In the genomic region with DNA sequence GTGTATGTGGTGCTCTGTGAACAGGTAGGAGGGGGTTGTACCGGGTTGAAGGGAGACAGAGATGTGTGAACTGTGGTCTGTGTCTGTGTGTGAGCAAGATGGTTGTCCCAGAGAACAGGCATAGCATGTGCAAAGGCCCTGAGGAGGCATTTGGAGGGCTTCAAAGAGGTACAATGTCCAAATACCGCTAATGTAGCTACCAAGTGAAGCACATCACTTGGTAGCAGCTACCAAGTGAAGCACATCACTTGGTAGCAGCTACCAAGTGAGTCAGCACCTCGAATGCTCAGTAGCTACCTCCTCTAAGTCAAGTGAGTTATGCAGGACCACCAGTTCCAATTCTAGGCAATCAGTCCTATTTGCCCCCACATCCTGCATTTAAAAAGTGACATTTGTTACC, we compare ENCODE assay signal across 14 cellular contexts.
DNase-seq lines count a peak whose midpoint lies in the region; ATAC-seq and TF ChIP-seq lines count a peak whose summit lies in the region.
"Had no signal": no experiment of that assay in that cellular context is flagged by ENCODE, and none has a peak within 500 bp of the region (broad histone marks: within the 10 kb centered on the region; RNA-seq: fewer than 3 reads in every experiment).

No MANE protein-coding gene starts in this region.

- H3K27ac ChIP-seq in cardiac muscle cell: peak overlapping the region; percentile 96
- no peak overlapping the region for H3K27ac ChIP-seq in right cardiac atrium (ENCODE audit: low read length)
- H3K27ac ChIP-seq in cingulate gyrus (ENCODE audit: low read depth, low read length): peak overlapping the region; percentile 60
- peak overlapping the region; percentile 70 for H3K27ac ChIP-seq in vagina
- H3K27ac ChIP-seq: KMS-11 had no signal

- peaks cover 4% of the 10 kb centered on the region for H3K9me3 Mint-ChIP-seq in nephron progenitor cell
- no peaks in the 10 kb centered on the region for H3K9me3 Mint-ChIP-seq in stimulated activated effector memory CD8-positive, alpha-beta T cell treated with anti-CD3 and anti-CD28 coated beads, Interleukin-12 subunit alpha, Interleukin-12 subunit beta, amount 100 ng/mL, for 72 hours

- no peak overlapping the region for H3K4me3 ChIP-seq in cardiac muscle cell
- H3K4me3 ChIP-seq in right cardiac atrium (ENCODE audit: low read length): no peak overlapping the region
- no peak overlapping the region for H3K4me3 ChIP-seq in vagina
- H3K4me3 ChIP-seq: PC-9 had no signal

- H3K36me3 ChIP-seq in cardiac muscle cell (no peaks in the 10 kb centered on the region), vagina (no peaks in the 10 kb centered on the region)

- peaks cover 70% of the 10 kb centered on the region for H3K4me1 Mint-ChIP-seq in nephron progenitor cell
- H3K4me1 Mint-ChIP-seq in stimulated activated effector memory CD8-positive, alpha-beta T cell treated with anti-CD3 and anti-CD28 coated beads, Interleukin-12 subunit alpha, Interleukin-12 subunit beta, amount 100 ng/mL, for 72 hours: peaks cover 19% of the 10 kb centered on the region

- H3K9me3 ChIP-seq in cardiac muscle cell (ENCODE audit: low read depth): no peaks in the 10 kb centered on the region
- no peaks in the 10 kb centered on the region for H3K9me3 ChIP-seq in right cardiac atrium (ENCODE audit: control insufficient read depth, low read length)
- no peaks in the 10 kb centered on the region for H3K9me3 ChIP-seq in vagina

- no peaks in the 10 kb centered on the region for H3K27me3 Mint-ChIP-seq in nephron progenitor cell (ENCODE audit: low read depth, poor library complexity)

- no peak for TF ChIP-seq CTCF in cardiac muscle cell (IDR thresholded peaks at IDR 0.05; ENCODE audit: low read depth, low read length)
- TF ChIP-seq CTCF in nephron progenitor cell (IDR thresholded peaks at IDR 0.05): no peak
- no peak for TF ChIP-seq CTCF in vagina (IDR thresholded peaks at IDR 0.05)

- no peak for TF ChIP-seq POLR2A in vagina (IDR thresholded peaks at IDR 0.05)

- H3K27me3 ChIP-seq in cardiac muscle cell (no peaks in the 10 kb centered on the region), right cardiac atrium (ENCODE audit: control insufficient read depth, insufficient read depth) (no peaks in the 10 kb centered on the region), vagina (no peaks in the 10 kb centered on the region)

- DNase-seq in cardiac muscle cell (ENCODE audit: low read depth in 1 of 2, low spot score in 1 of 2): no peak
- DNase-seq in right cardiac atrium: no peak
- no peak for DNase-seq in nephron progenitor cell
- no peak for DNase-seq in vagina (ENCODE audit: extremely low spot score in 2 of 2)
- DNase-seq in stimulated activated effector memory CD8-positive, alpha-beta T cell treated with anti-CD3 and anti-CD28 coated beads, Interleukin-12 subunit alpha, Interleukin-12 subunit beta, amount 100 ng/mL, for 72 hours (ENCODE audit: low spot score in 2 of 2): no peak
- DNase-seq in stimulated activated naive CD4-positive, alpha-beta T cell treated with Interleukin-2 at 50 U/mL for 16 hours (lab: John Stamatoyannopoulos, UW): no peak
- no peak for DNase-seq in activated CD4-positive, alpha-beta T cell treated with anti-CD3 and anti-CD28 coated beads, Interleukin-2, amount 50 U/mL, for 1 hour
- DNase-seq: DMS153, EL, NCI-H1092, NCI-H345, PC-9 had no signal

- peaks cover 18% of the 10 kb centered on the region for H3K36me3 Mint-ChIP-seq in nephron progenitor cell (ENCODE audit: low read depth)
- H3K36me3 Mint-ChIP-seq in stimulated activated effector memory CD8-positive, alpha-beta T cell treated with anti-CD3 and anti-CD28 coated beads, Interleukin-12 subunit alpha, Interleukin-12 subunit beta, amount 100 ng/mL, for 72 hours: no peaks in the 10 kb centered on the region

- H3K4me1 ChIP-seq in cardiac muscle cell (ENCODE audit: low read depth) (peaks cover 47% of the 10 kb centered on the region), right cardiac atrium (ENCODE audit: control insufficient read depth, insufficient read depth, low read length) (peaks cover 13% of the 10 kb centered on the region), vagina (peaks cover 48% of the 10 kb centered on the region)

- no peak overlapping the region for H3K4me3 Mint-ChIP-seq in nephron progenitor cell
- no peak overlapping the region for H3K4me3 Mint-ChIP-seq in stimulated activated effector memory CD8-positive, alpha-beta T cell treated with anti-CD3 and anti-CD28 coated beads, Interleukin-12 subunit alpha, Interleukin-12 subunit beta, amount 100 ng/mL, for 72 hours

- ATAC-seq in right cardiac atrium: no peak
- no peak for ATAC-seq in stimulated activated effector memory CD8-positive, alpha-beta T cell treated with anti-CD3 and anti-CD28 coated beads, Interleukin-12 subunit alpha, Interleukin-12 subunit beta, amount 100 ng/mL, for 72 hours

- 96% methylated on average over 3 of the region's 3 CpGs for WGBS in right cardiac atrium

- intact Hi-C loops in right cardiac atrium (cut with DNase I) (loop anchor here in 2 of 4 donors (5.0 kb wide), 2 partner anchors 33 to 73 kb away; a partner anchor contains a TSS), vagina (cut with DNase I) (no loop called here)

- H3K27ac Mint-ChIP-seq in nephron progenitor cell: peak overlapping the region; percentile 47
- no peak overlapping the region for H3K27ac Mint-ChIP-seq in stimulated activated effector memory CD8-positive, alpha-beta T cell treated with anti-CD3 and anti-CD28 coated beads, Interleukin-12 subunit alpha, Interleukin-12 subunit beta, amount 100 ng/mL, for 72 hours
